9 cellular contexts compared by ENCODE assay signal in the genomic region with DNA sequence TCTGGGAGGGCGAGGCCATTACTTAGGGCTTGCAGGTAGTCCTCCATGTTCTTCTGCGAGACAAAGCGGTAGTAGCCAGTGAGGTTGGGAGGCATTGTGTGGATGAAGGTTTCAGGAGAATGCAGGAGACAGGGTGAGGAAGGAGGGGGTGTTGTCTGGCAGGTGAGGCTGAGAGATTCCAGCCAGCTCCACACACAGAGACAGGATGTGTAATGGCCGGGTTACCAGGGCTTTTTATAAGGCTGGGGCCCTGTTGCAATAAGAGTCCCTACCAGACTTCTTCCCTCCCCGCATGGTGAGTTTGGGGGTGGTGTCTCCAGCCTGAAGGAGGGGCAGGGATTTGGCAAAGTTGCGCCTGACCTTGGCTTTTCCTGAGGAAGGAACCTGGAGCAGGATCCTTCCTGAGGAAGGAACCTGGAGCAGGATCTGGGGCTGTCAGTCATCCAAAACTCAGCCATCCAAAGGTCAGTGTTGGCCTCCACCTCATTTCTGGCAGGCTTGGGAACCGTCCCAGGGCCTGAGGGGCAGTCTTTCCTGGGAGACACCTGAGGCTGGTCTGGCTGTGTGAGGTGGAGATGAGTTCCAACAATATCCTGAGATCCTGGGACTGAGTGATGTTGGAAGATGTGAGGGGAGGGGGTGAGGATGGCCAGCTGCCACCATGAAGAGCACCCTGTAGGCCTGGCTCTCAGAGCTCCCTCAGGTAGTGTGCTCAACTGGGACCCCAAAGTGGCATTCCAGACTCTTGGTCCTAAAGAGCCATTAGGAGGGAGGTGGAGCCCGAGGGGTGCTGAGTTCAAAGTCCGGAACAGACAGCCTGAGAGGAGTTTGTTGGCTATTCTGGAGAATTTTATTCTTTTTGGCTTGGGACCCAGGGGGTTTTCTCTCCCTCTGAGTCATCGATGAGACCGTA. TPM values are rescaled to one million over a fixed set of nuclear protein-coding genes. Genes with fewer than 3 reads are reported as not detected.
DNase-seq lines count a peak whose midpoint lies in the region; ATAC-seq, FAIRE-seq and TF ChIP-seq lines count a peak whose summit lies in the region.
"Had no signal": no experiment of that assay in that cellular context is flagged by ENCODE, and none has a peak within 500 bp of the region (broad histone marks: within the 10 kb centered on the region; RNA-seq: fewer than 3 reads in every experiment).

TSS of gene RBP5 (minus strand) at position 209 of the 913 bp plus-strand sequence. CDS start at position 95, 114 bp downstream.

- DNase-seq in activated naive CD4-positive, alpha-beta T cell treated with anti-CD3 and anti-CD28 coated beads, Interleukin-2, amount 10 ng/mL, durations not matched to agents 7 days and 5 days, result no peak
- no peak for DNase-seq in activated naive CD4-positive, alpha-beta T cell treated with Interleukin-2 at 50 U/mL for 16 hours
- no peak for DNase-seq in GM12878 (ENCODE audit: low read depth, low spot score)
- DNase-seq in lung (ENCODE audit: low spot score), result no peak
- DNase-seq in type B pancreatic cell (ENCODE audit: extremely low spot score, unreplicated experiment), result no peak
- DNase-seq in stimulated activated CD4-positive, alpha-beta T cell treated with anti-CD3 and anti-CD28 coated beads, Interleukin-4, amount 100 ng/mL, for 24 hours, result no peak
- no peak for DNase-seq in SW480 (ENCODE audit: low spot score)
- DNase-seq: SHP77 treated with DMSO at 0.1 percent for 48 hours had no signal

- 80% methylated on average over 10 of the region's 11 CpGs for WGBS in GM12878 (ENCODE audit: insufficient coverage, insufficient replicate concordance, low lambda C conversion rate, missing lambda C conversion rate)
- 48 to 58% methylated on average over 11 of the region's 11 CpGs for WGBS in lung, 2 donors

- TF ChIP-seq POLR2A in GM12878 (IDR thresholded peaks at IDR 0.05; ENCODE audit: low read depth, low read length), result no peak

- H3K9ac ChIP-seq in GM12878 (ENCODE audit: control insufficient read depth, insufficient read depth, low read length), result no peak within 1 kb of the TSS

- in situ Hi-C loops in GM12878 (cut with MboI), result no loop called here

- intact Hi-C loops in GM12878 (cut with micrococcal nuclease; ENCODE audit: unreplicated experiment), result no loop called here

- no peaks in the 10 kb centered on the region for H3K79me2 ChIP-seq in GM12878 (ENCODE audit: control insufficient read depth, insufficient read depth, low read length)

- SMC1A ChIA-PET in GM12878 (lab: Charles Lee; ENCODE audit: uncharacterized antibody, unreplicated experiment), result no interaction called here

- peak within 1 kb of the TSS; percentile 91 for H3K27ac Mint-ChIP-seq in activated naive CD4-positive, alpha-beta T cell treated with anti-CD3 and anti-CD28 coated beads, Interleukin-2, amount 10 ng/mL, durations not matched to agents 7 days and 5 days
- H3K27ac Mint-ChIP-seq in type B pancreatic cell, result peak within 1 kb of the TSS; percentile 91

- peaks cover 47% of the 10 kb centered on the region for H3K4me1 Mint-ChIP-seq in activated naive CD4-positive, alpha-beta T cell treated with anti-CD3 and anti-CD28 coated beads, Interleukin-2, amount 10 ng/mL, durations not matched to agents 7 days and 5 days
- H3K4me1 Mint-ChIP-seq in type B pancreatic cell (ENCODE audit: unreplicated experiment), result peaks cover 23% of the 10 kb centered on the region

- H3K9me3 Mint-ChIP-seq in activated naive CD4-positive, alpha-beta T cell treated with anti-CD3 and anti-CD28 coated beads, Interleukin-2, amount 10 ng/mL, durations not matched to agents 7 days and 5 days, result no peaks in the 10 kb centered on the region
- no peaks in the 10 kb centered on the region for H3K9me3 Mint-ChIP-seq in type B pancreatic cell

- H3K36me3 ChIP-seq in GM12878 (ENCODE audit: control insufficient read depth in 2 of 2, insufficient read depth in 2 of 2, low read length in 1 of 2), result no peaks in the 10 kb centered on the region; a peak in 3 of 4 replicates
- peaks cover 0 to 3% of the 10 kb centered on the region in 2 donors for H3K36me3 ChIP-seq in lung (ENCODE audit: control insufficient read depth in 2 of 2, insufficient read depth in 2 of 2, low read length in 2 of 2)

- H3K4me3 Mint-ChIP-seq in activated naive CD4-positive, alpha-beta T cell treated with anti-CD3 and anti-CD28 coated beads, Interleukin-2, amount 10 ng/mL, durations not matched to agents 7 days and 5 days, result peak within 1 kb of the TSS; percentile 99
- peak within 1 kb of the TSS; percentile 92 for H3K4me3 Mint-ChIP-seq in type B pancreatic cell

- TF ChIP-seq CTCF in GM12878 (IDR thresholded peaks at IDR 0.05 in 2 of 3, conservative IDR thresholded peaks at IDR 0.05 in 1 of 3; ENCODE audit: control insufficient read depth in 2 of 3, extremely low read depth in 1 of 3, insufficient read depth in 1 of 3, low read depth in 3 of 3, low read length in 3 of 3), result no peak
- no peak for TF ChIP-seq CTCF in lung (IDR thresholded peaks at IDR 0.05; ENCODE audit: control extremely low read depth, extremely low read depth)
- TF ChIP-seq CTCF in type B pancreatic cell (conservative IDR thresholded peaks at IDR 0.05), result no peak

- H3K4me1 ChIP-seq in GM12878 (ENCODE audit: control insufficient read depth, insufficient read depth, low read length) (peaks cover 13% of the 10 kb centered on the region), lung (ENCODE audit: control insufficient read depth in 2 of 2, insufficient read depth in 2 of 2, low read length in 2 of 2) (peaks cover 7 to 21% of the 10 kb centered on the region in 2 donors)

- ATAC-seq in GM12878, result no peak
- no peak for ATAC-seq in lung (ENCODE audit: insufficient read depth, low FRiP score)
- no peak for ATAC-seq in HG03565 (IDR thresholded peaks at IDR 0.05; ENCODE audit: unreplicated experiment)

- H3K27me3 Mint-ChIP-seq in activated naive CD4-positive, alpha-beta T cell treated with anti-CD3 and anti-CD28 coated beads, Interleukin-2, amount 10 ng/mL, durations not matched to agents 7 days and 5 days, result peaks cover 8% of the 10 kb centered on the region
- peaks cover 11% of the 10 kb centered on the region for H3K27me3 Mint-ChIP-seq in type B pancreatic cell

- H3K27ac ChIP-seq in GM12878 (ENCODE audit: control insufficient read depth, insufficient read depth) (no peak within 1 kb of the TSS; the same call in 1 of the 2 replicates), lung (ENCODE audit: low read depth in 1 of 2, low read length in 1 of 2) (peak within 1 kb of the TSS in 1 of 2 donors; percentile 48)

- no TSS peak for BruUV-seq in GM12878 (replicated peaks; lab: Mats Ljungman, UMichigan)

- no peak for FAIRE-seq in GM12878 (lab: Jason Lieb, UNC)

- H3K9me3 ChIP-seq in GM12878 (replicated peaks; ENCODE audit: control insufficient read depth, insufficient read depth, low read length) (no peaks in the 10 kb centered on the region), lung (ENCODE audit: control insufficient read depth in 2 of 2, insufficient read depth in 1 of 2, low read length in 1 of 2) (no peaks in the 10 kb centered on the region)

- TF ChIP-seq EP300 in GM12878 (IDR thresholded peaks at IDR 0.05; ENCODE audit: borderline replicate concordance in 1 of 2, control insufficient read depth in 1 of 2, low read depth in 2 of 2, low read length in 2 of 2), result no peak

- H3K4me3 ChIP-seq in GM12878 (peak within 1 kb of the TSS; percentile 85), lung (peak within 1 kb of the TSS; percentile 33)

- CTCF ChIA-PET in activated naive CD4-positive, alpha-beta T cell treated with anti-CD3 and anti-CD28 coated beads, Interleukin-2, amount 10 ng/mL, durations not matched to agents 7 days and 5 days (lab: Charles Lee), result no interaction called here
- CTCF ChIA-PET in GM12878 (lab: Yijun Ruan, JAX), result no interaction called here

- H4K20me1 ChIP-seq in GM12878 (ENCODE audit: control insufficient read depth, insufficient read depth), result no peaks in the 10 kb centered on the region

- RAD21 ChIA-PET in GM12878 (lab: Charles Lee; ENCODE audit: unreplicated experiment), result no interaction called here

- POLR2A ChIA-PET in GM12878 (lab: Charles Lee), result interaction anchor here (1.2 kb wide), 1 partner anchor 21 kb away, joined by 3 read pairs; no protein-coding TSS in a partner anchor

- peak within 1 kb of the TSS; percentile 58 for H2AFZ ChIP-seq in GM12878 (ENCODE audit: control insufficient read depth, low read depth, low read length)

- no peak for TF ChIP-seq RAD21 in GM12878 (IDR thresholded peaks at IDR 0.05; ENCODE audit: insufficient read depth, low read depth, low read length)

- H3K27me3 ChIP-seq in GM12878 (replicated peaks in 1 of 2; ENCODE audit: control insufficient read depth in 2 of 2, insufficient read depth in 2 of 2, low read length in 1 of 2) (no peaks in the 10 kb centered on the region), lung (ENCODE audit: control insufficient read depth, insufficient read depth) (no peaks in the 10 kb centered on the region)

- H3K4me2 ChIP-seq in GM12878 (ENCODE audit: control insufficient read depth, insufficient read depth), result peak within 1 kb of the TSS; percentile 98

- peaks cover 28% of the 10 kb centered on the region for H3K36me3 Mint-ChIP-seq in activated naive CD4-positive, alpha-beta T cell treated with anti-CD3 and anti-CD28 coated beads, Interleukin-2, amount 10 ng/mL, durations not matched to agents 7 days and 5 days
- H3K36me3 Mint-ChIP-seq in type B pancreatic cell, result peaks cover 12% of the 10 kb centered on the region

TF ChIP-seq in GM12878, 131 proteins besides CTCF, POLR2A, EP300 and RAD21 (continues in another document):
- TF ChIP-seq ETV6 (conservative IDR thresholded peaks at IDR 0.05 in 1 of 2, IDR thresholded peaks at IDR 0.05 in 1 of 2; ENCODE audit: borderline replicate concordance in 1 of 2, low read depth in 1 of 2), result no peak

RNA-seq across cellular contexts. Expression of gene RBP5, which starts in this region (rescaled TPM):
- not detected in 2 replicates for total RNA-seq in GM12878 (2013; cell fraction: nucleolus; rRNA removed)
- total RNA-seq in GM12878 (2014; rRNA removed), result 0.34 TPM in 1 of 2 replicates, not detected in the other
- total RNA-seq in GM12878 (2014; rRNA removed; fragmentation: Illumina TruSeq; extraction: Trizol), result not detected in 2 replicates
- not detected in 2 replicates for total RNA-seq in GM12878 (2021)
- polyA plus RNA-seq in GM12878 (2011; ENCODE audit: low read depth), result not detected
- 0.11 and 0.19 TPM in 2 replicates for polyA plus RNA-seq in GM12878 (2011; rRNA removed)
- polyA plus RNA-seq in GM12878 (2011; cell fraction: cytosol; rRNA removed), result 0.10 and 0.36 TPM in 2 replicates
- 1.4 and 2.0 TPM in 2 replicates for polyA plus RNA-seq in GM12878 (2011; cell fraction: nucleus; rRNA removed)
- polyA plus RNA-seq in GM12878 (2012), result 3.2 and 5.3 TPM in 2 replicates
- polyA plus RNA-seq in GM12878 (2014; fragmentation: Illumina TruSeq; extraction: Trizol), result not detected in 2 replicates
- polyA plus RNA-seq in GM12878 (2014; fragmentation: Nextera tagmentation; extraction: Ambion mirVana), result under 1 TPM in 1 of 2 experiments, not detected in 1; 0.29 TPM
- polyA plus RNA-seq in GM12878 (2014; rRNA removed), result 0.35 TPM in 1 of 2 replicates, not detected in the other
- 1 to 10 TPM in 1 of 2 experiments, under 1 TPM in 1; 0.23 to 1.1 TPM for polyA plus RNA-seq in GM12878 (2016; fragmentation: Nextera tagmentation; extraction: Ambion mirVana)
- polyA minus RNA-seq in GM12878 (2011; rRNA and poly(A)+ RNA removed), result not detected in 2 replicates
- polyA minus RNA-seq in GM12878 (2011; cell fraction: cytosol; rRNA and poly(A)+ RNA removed), result not detected in 2 replicates
- polyA minus RNA-seq in GM12878 (2011; cell fraction: nucleus; rRNA and poly(A)+ RNA removed), result not detected in 2 replicates
- 1 to 10 TPM; 1.9 to 2.7 TPM for total RNA-seq in lung
- polyA plus RNA-seq in lung, result 1 to 10 TPM; 2.0 to 3.3 TPM
- 1.0 and 1.2 TPM in 2 replicates for total RNA-seq in type B pancreatic cell (ENCODE audit: low replicate concordance)
